In genomic region chr7:73156510-73157156, GRCh38 we compare ENCODE assay signal across 7 cellular contexts.
DNase-seq lines count a peak whose midpoint lies in the region; ATAC-seq and TF ChIP-seq lines count a peak whose summit lies in the region.
"Not testable (repeated sequence)": the region's sequence is repeated elsewhere in the genome, so short reads cannot be mapped to it uniquely, and the experiment has no call there.

No MANE protein-coding gene starts in this region.

- H3K9ac ChIP-seq in PC-3 (ENCODE audit: low read length); iPS-20b (ENCODE audit: low read depth, low read length): not testable (repeated sequence)

- H3K4me3 ChIP-seq in PC-3 (ENCODE audit: low read length) (0 out of 2 replicates have a peak overlapping the region, but pooled peaks have one; percentile 55), iPS-20b (ENCODE audit: low read length) (peak overlapping the region; percentile 43; the same call in 1 of the 2 replicates)
- not testable (repeated sequence) for H3K4me3 ChIP-seq in adrenal gland

- not testable (repeated sequence) for H3K36me3 ChIP-seq in PC-3 (ENCODE audit: low read depth, low read length); adrenal gland (replicated peaks in 1 of 2); iPS-20b (ENCODE audit: insufficient read depth, low read depth, low read length)

- not testable (repeated sequence) for H3K36me3 Mint-ChIP-seq in Calu3 (ENCODE audit: insufficient read depth, unreplicated experiment); effector memory CD8-positive, alpha-beta T cell (ENCODE audit: insufficient read depth); progenitor cell of endocrine pancreas (ENCODE audit: insufficient read depth)

- TSS peak; percentile 41 for BruUV-seq in Calu3 (replicated peaks; lab: Mats Ljungman, UMichigan)
- BruUV-seq in PC-3 (replicated peaks; lab: Mats Ljungman, UMichigan): TSS peak; percentile 69

- H3K9me3 ChIP-seq in PC-3 (ENCODE audit: low read length); adrenal gland (replicated peaks in 1 of 3); iPS-20b (ENCODE audit: insufficient read depth, low read depth, low read length): not testable (repeated sequence)

- not testable (repeated sequence) for H3K27me3 ChIP-seq in PC-3 (ENCODE audit: low read length); adrenal gland; iPS-20b (ENCODE audit: insufficient read depth, low read length)

- TF ChIP-seq CTCF in Calu3 (IDR thresholded peaks at IDR 0.05; ENCODE audit: unreplicated experiment); PC-3 (conservative IDR thresholded peaks at IDR 0.05; ENCODE audit: low read depth, low read length); adrenal gland (IDR thresholded peaks at IDR 0.05); progenitor cell of endocrine pancreas (IDR thresholded peaks at IDR 0.05; ENCODE audit: unreplicated experiment): not testable (repeated sequence)

- CTCF ChIA-PET in Calu3 (lab: Charles Lee); PC-3 (lab: Charles Lee): not testable (repeated sequence)

- not testable (repeated sequence) for H3K4me1 Mint-ChIP-seq in Calu3 (ENCODE audit: low read depth, unreplicated experiment); effector memory CD8-positive, alpha-beta T cell (ENCODE audit: low read depth in 2 of 2); progenitor cell of endocrine pancreas (ENCODE audit: low read depth)

- not testable (repeated sequence) for H4K20me1 ChIP-seq in PC-3 (ENCODE audit: low read length)

- H2AFZ ChIP-seq in PC-3 (ENCODE audit: low read length): not testable (repeated sequence)

- not testable (repeated sequence) for H3K79me2 ChIP-seq in PC-3 (ENCODE audit: low read length)

- not testable (repeated sequence) for H3K9me2 ChIP-seq in PC-3 (replicated peaks; ENCODE audit: low read length)

- not testable (repeated sequence) for H3K9me3 Mint-ChIP-seq in Calu3 (ENCODE audit: low read depth, unreplicated experiment); effector memory CD8-positive, alpha-beta T cell; progenitor cell of endocrine pancreas (ENCODE audit: low read depth)

- DNase-seq in Calu3: peak; percentile 2
- DNase-seq in PC-3; effector memory CD8-positive, alpha-beta T cell: not testable (repeated sequence)
- peak in 4 of 7 donors; percentile 2 to 48 (median 16) for DNase-seq in adrenal gland
- DNase-seq in mucosa of gallbladder (ENCODE audit: low spot score): peak; percentile 73
- peak; percentile 27 for DNase-seq in progenitor cell of endocrine pancreas (ENCODE audit: low spot score, unreplicated experiment)

- H3K27me3 Mint-ChIP-seq in Calu3 (ENCODE audit: unreplicated experiment); effector memory CD8-positive, alpha-beta T cell; progenitor cell of endocrine pancreas: not testable (repeated sequence)

- POLR2A ChIA-PET in PC-3 (lab: Charles Lee; ENCODE audit: unreplicated experiment): not testable (repeated sequence)

- H3K4me3 Mint-ChIP-seq in Calu3 (ENCODE audit: low read depth, unreplicated experiment): peak overlapping the region; percentile 76
- not testable (repeated sequence) for H3K4me3 Mint-ChIP-seq in effector memory CD8-positive, alpha-beta T cell
- peak overlapping the region; percentile 86 for H3K4me3 Mint-ChIP-seq in progenitor cell of endocrine pancreas (ENCODE audit: low read depth)

- H3K27ac Mint-ChIP-seq in Calu3 (ENCODE audit: unreplicated experiment); progenitor cell of endocrine pancreas: not testable (repeated sequence)
- peak overlapping the region; percentile 90 to 95 for H3K27ac Mint-ChIP-seq in effector memory CD8-positive, alpha-beta T cell

- H3K4me1 ChIP-seq in PC-3 (ENCODE audit: insufficient read depth, low read length); adrenal gland (replicated peaks in 1 of 2); iPS-20b (ENCODE audit: insufficient read depth, low read length): not testable (repeated sequence)

- intact Hi-C loops in Calu3 (cut with micrococcal nuclease; ENCODE audit: unreplicated experiment); PC-3 (cut with micrococcal nuclease); adrenal gland (cut with DNase I): not testable (repeated sequence)

- ATAC-seq in PC-3: peak; percentile 56
- not testable (repeated sequence) for ATAC-seq in effector memory CD8-positive, alpha-beta T cell (replicated peaks)

- peak overlapping the region; percentile 73 for H3K4me2 ChIP-seq in PC-3 (ENCODE audit: low read length)

- H3K27ac ChIP-seq in PC-3 (ENCODE audit: low read length); adrenal gland; iPS-20b (ENCODE audit: low read length): not testable (repeated sequence)

- WGBS in adrenal gland, 4 donors: 0 to 19% (median 7%) methylated on average over 6 to 12 of the region's 17 CpGs

- not testable (repeated sequence) for H3F3A ChIP-seq in PC-3 (ENCODE audit: low read length, unreplicated experiment)

- not testable (repeated sequence) for TF ChIP-seq POLR2A in adrenal gland (IDR thresholded peaks at IDR 0.05)
